ENCODE assay signal across 13 cellular contexts in the genomic region with DNA sequence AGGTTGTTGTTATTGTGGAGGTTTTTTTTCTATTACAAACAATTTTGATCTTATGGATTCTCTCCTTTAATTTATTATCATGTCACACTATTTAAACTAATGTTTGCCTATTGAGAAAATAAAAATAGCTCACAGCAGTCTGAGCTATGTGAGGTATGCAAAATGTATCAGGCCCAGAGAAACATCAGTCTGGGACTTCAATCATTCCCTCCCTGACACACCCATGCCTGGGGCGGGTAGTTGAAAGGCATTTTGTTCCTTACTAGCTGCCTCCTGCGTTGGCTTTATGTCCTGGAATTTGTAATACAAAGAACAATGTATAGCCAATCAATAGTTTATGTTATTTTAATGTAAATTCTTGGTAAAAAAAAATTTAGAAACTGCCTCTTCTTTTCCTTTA.
"Had no signal": no experiment of that assay in that cellular context is flagged by ENCODE, and none has a peak within 500 bp of the region (broad histone marks: within the 10 kb centered on the region; RNA-seq: fewer than 3 reads in every experiment).

No MANE protein-coding gene starts in this region.

- H3K4me1 Mint-ChIP-seq: nephron progenitor cell had no signal

- DNase-seq: activated CD4-positive, alpha-beta T cell treated with anti-CD3 and anti-CD28 coated beads for 48 hours; activated naive CD4-positive, alpha-beta T cell treated with Interleukin-2 at 50 U/mL for 16 hours; adrenal gland; body of pancreas; cerebellar nuclear complex; erythroblast; nephron progenitor cell; thyroid gland had no signal

- H3K27me3 ChIP-seq: adrenal gland, body of pancreas, thyroid gland, vagina had no signal

- H3K4me1 ChIP-seq: adrenal gland, body of pancreas, thyroid gland, vagina had no signal

- H3K27ac ChIP-seq: adrenal gland, body of pancreas, skin epidermis, thyroid gland, vagina had no signal

- H3K9me3 ChIP-seq: adrenal gland, body of pancreas, thyroid gland, vagina had no signal

- H3K4me3 Mint-ChIP-seq: activated T-helper 1 cell treated with anti-CD3 and anti-CD28 coated beads, Interleukin-12 subunit alpha, Interleukin-12 subunit beta, Interleukin-2, Interleukin-4 antibody, amounts not matched to agents 30 ng/mL and 10 ng/mL and 1 ng/mL, durations not matched to agents 14 hours and 24 hours and 36 hours; dendritic cell treated with granulocyte-macrophage colony-stimulating factor and Interleukin-4, amounts not matched to agents 40 ng/mL and 50 ng/mL, for 4 days; nephron progenitor cell; T-helper 1 cell treated with Interleukin-12 subunit alpha and Interleukin-12 subunit beta and Interleukin-4 antibody, amounts not matched to agents 30 μg/mL and 1 μg/mL, for 36 hours had no signal

- H3K9me3 Mint-ChIP-seq: activated T-helper 1 cell treated with anti-CD3 and anti-CD28 coated beads, Interleukin-12 subunit alpha, Interleukin-12 subunit beta, Interleukin-2, Interleukin-4 antibody, amounts not matched to agents 30 ng/mL and 10 ng/mL and 1 ng/mL, durations not matched to agents 14 hours and 24 hours and 36 hours; dendritic cell treated with granulocyte-macrophage colony-stimulating factor and Interleukin-4, amounts not matched to agents 40 ng/mL and 50 ng/mL, for 4 days; nephron progenitor cell; T-helper 1 cell treated with Interleukin-12 subunit alpha and Interleukin-12 subunit beta and Interleukin-4 antibody, amounts not matched to agents 30 μg/mL and 1 μg/mL, for 36 hours had no signal

- H3K27ac Mint-ChIP-seq: activated T-helper 1 cell treated with anti-CD3 and anti-CD28 coated beads, Interleukin-12 subunit alpha, Interleukin-12 subunit beta, Interleukin-2, Interleukin-4 antibody, amounts not matched to agents 30 ng/mL and 10 ng/mL and 1 ng/mL, durations not matched to agents 14 hours and 24 hours and 36 hours; dendritic cell treated with granulocyte-macrophage colony-stimulating factor and Interleukin-4, amounts not matched to agents 40 ng/mL and 50 ng/mL, for 4 days; nephron progenitor cell; T-helper 1 cell treated with Interleukin-12 subunit alpha and Interleukin-12 subunit beta and Interleukin-4 antibody, amounts not matched to agents 30 μg/mL and 1 μg/mL, for 36 hours had no signal

- H3K36me3 ChIP-seq: adrenal gland, thyroid gland, vagina had no signal

- H3K4me3 ChIP-seq: adrenal gland, body of pancreas, skin epidermis, thyroid gland, vagina had no signal

- ATAC-seq: body of pancreas had no signal

- H3K27me3 Mint-ChIP-seq: dendritic cell treated with granulocyte-macrophage colony-stimulating factor and Interleukin-4, amounts not matched to agents 40 ng/mL and 50 ng/mL, for 4 days had no signal
